In genomic region chr22:36239150-36239400, GRCh38 we compare ENCODE assay signal across 8 cellular contexts. TPM values are rescaled to one million over a fixed set of nuclear protein-coding genes. Genes with fewer than 3 reads are reported as not detected.
DNase-seq lines count a peak whose midpoint lies in the region; ATAC-seq and TF ChIP-seq lines count a peak whose summit lies in the region.

No MANE protein-coding gene starts in this region.

- WGBS in lower leg skin, 2 donors: 1 to 2% methylated on average over 4 of the region's 4 CpGs
- WGBS in transverse colon (ENCODE audit: low coverage in 1 of 2), 2 donors: 2% methylated on average over 4 of the region's 4 CpGs; no CpG with 5 or more reads in 1 of the 2 donors

- in situ Hi-C loops in brain microvascular endothelial cell (cut with HindIII; ENCODE audit: low pct_ligation_motif_present, low sequenced_read_pairs) (no loop called here), transverse colon (cut with MboI; ENCODE audit: low pct_ligation_motif_present in 1 of 4, low pct_unique_long_range_greater_than_20kb in 1 of 4, low sequenced_read_pairs in 3 of 4) (no loop called here)

- H3K36me3 ChIP-seq in HUES6 (ENCODE audit: control insufficient read depth, insufficient read depth, low read length): peaks cover 5% of the 10 kb centered on the region; the same call in 1 of the 2 replicates
- H3K36me3 ChIP-seq in brain microvascular endothelial cell (replicated peaks): no peaks in the 10 kb centered on the region
- no peaks in the 10 kb centered on the region for H3K36me3 ChIP-seq in transverse colon

- TF ChIP-seq EP300 in transverse colon (IDR thresholded peaks at IDR 0.05; ENCODE audit: low read depth): no peak

- H3K9ac ChIP-seq in HUES6 (ENCODE audit: low read length): peak overlapping the region; percentile 24

- no peak for ATAC-seq in GM18861 (IDR thresholded peaks at IDR 0.05; ENCODE audit: unreplicated experiment)
- ATAC-seq in GM18519 (IDR thresholded peaks at IDR 0.05; ENCODE audit: low FRiP score, unreplicated experiment): no peak

- TF ChIP-seq POLR2A in lower leg skin (IDR thresholded peaks at IDR 0.05) (no peak), transverse colon (IDR thresholded peaks at IDR 0.05) (no peak)

- DNase-seq in GM03348 (ENCODE audit: low spot score) (peak; percentile 39), brain microvascular endothelial cell (no peak), lower leg skin (ENCODE audit: low spot score in 2 of 2) (no peak), transverse colon (no peak)
- no peak for DNase-seq in stimulated activated CD4-positive, alpha-beta T cell treated with anti-CD3 and anti-CD28 coated beads, Interleukin-12 subunit alpha, Interleukin-12 subunit beta, amount 100 ng/mL, for 4 hours

- H3K4me3 ChIP-seq in HUES6 (ENCODE audit: low read depth, low read length) (peak overlapping the region; percentile 67), brain microvascular endothelial cell (ENCODE audit: low read depth, low read length) (peak overlapping the region; percentile 73), lower leg skin (ENCODE audit: low read depth, poor library complexity, severe bottlenecking) (peak overlapping the region; percentile 60), transverse colon (peak overlapping the region; percentile 40 to 69 (median 55))

- peaks cover 15% of the 10 kb centered on the region for H3K4me1 ChIP-seq in HUES6 (ENCODE audit: control insufficient read depth, insufficient read depth, low read length)
- peaks cover 15 to 45% (median 32%) of the 10 kb centered on the region in 4 donors for H3K4me1 ChIP-seq in transverse colon

- no peaks in the 10 kb centered on the region for H3K27me3 ChIP-seq in HUES6 (ENCODE audit: control insufficient read depth, insufficient read depth, low read length)
- H3K27me3 ChIP-seq in brain microvascular endothelial cell (replicated peaks): no peaks in the 10 kb centered on the region
- no peaks in the 10 kb centered on the region for H3K27me3 ChIP-seq in transverse colon

- no peak overlapping the region for H3K27ac ChIP-seq in HUES6 (ENCODE audit: low read depth, low read length)
- peak overlapping the region; percentile 74 for H3K27ac ChIP-seq in brain microvascular endothelial cell
- peak overlapping the region; percentile 89 to 96 (median 92) for H3K27ac ChIP-seq in transverse colon

- no peaks in the 10 kb centered on the region for H3K9me3 ChIP-seq in HUES6 (ENCODE audit: control insufficient read depth, insufficient read depth, low read depth, low read length)
- H3K9me3 ChIP-seq in transverse colon: no peaks in the 10 kb centered on the region

- no peak for TF ChIP-seq CTCF in brain microvascular endothelial cell (IDR thresholded peaks at IDR 0.05; ENCODE audit: low read depth, low read length, missing control alignments)
- TF ChIP-seq CTCF in lower leg skin (IDR thresholded peaks at IDR 0.05): no peak
- TF ChIP-seq CTCF in transverse colon (IDR thresholded peaks at IDR 0.05): no peak

- intact Hi-C loops in lower leg skin (cut with DNase I; ENCODE audit: low total_unique reads): loop anchor here (10.0 kb wide), 1 partner anchor 54 kb away; no protein-coding TSS in a partner anchor
- intact Hi-C loops in transverse colon (cut with DNase I; ENCODE audit: low total_unique reads): no loop called here

RNA-seq across cellular contexts. Expression of gene APOL2, which starts 0.3 kb away (rescaled TPM):
- 10 to 100 TPM; 14.2 to 24.8 (median 20.0) TPM for total RNA-seq in lower leg skin
- total RNA-seq in transverse colon: 100 to 1,000 TPM in 1 of 4 donors, 10 to 100 TPM in 2, 1 to 10 TPM in 1; 3.8 to 142 (median 47.8) TPM

RNA-seq across cellular contexts. Expression of gene APOL1, which starts 13.9 kb away (rescaled TPM):
- 1 to 10 TPM in 2 of 4 donors, under 1 TPM in 2; 0.46 to 4.1 (median 2.0) TPM for total RNA-seq in lower leg skin
- 10 to 100 TPM in 3 of 4 donors, 1 to 10 TPM in 1; 2.2 to 19.5 (median 14.7) TPM for total RNA-seq in transverse colon

RNA-seq across cellular contexts. Expression of gene APOL4, which starts 37.5 kb away (rescaled TPM):
- 1 to 10 TPM; 3.3 to 5.4 (median 4.1) TPM for total RNA-seq in lower leg skin
- 1 to 10 TPM in 2 of 4 donors, under 1 TPM in 1, not detected in 1; 0.16 to 9.0 (median 1.8) TPM for total RNA-seq in transverse colon
